ENCODE assay signal across 21 cellular contexts in genomic region chr6:133055527-133055966, GRCh38.
A peak's percentile ranks its signal among the peaks of the same experiment; 100 is the strongest.
DNase-seq lines count a peak whose midpoint lies in the region; ATAC-seq, FAIRE-seq and TF ChIP-seq lines count a peak whose summit lies in the region.
"Had no signal": no experiment of that assay in that cellular context is flagged by ENCODE, and none has a peak within 500 bp of the region (broad histone marks: within the 10 kb centered on the region; RNA-seq: fewer than 3 reads in every experiment).

No MANE protein-coding gene starts in this region.

- no peaks in the 10 kb centered on the region for H3K9me3 Mint-ChIP-seq in GM23338
- no peaks in the 10 kb centered on the region for H3K9me3 Mint-ChIP-seq in activated CD8-positive, alpha-beta T cell treated with anti-CD3 and anti-CD28 coated beads for 36 hours
- H3K9me3 Mint-ChIP-seq: activated B cell treated with CpG ODN at 0.5 μM for 24 hours had no signal

- ATAC-seq in GM23338 (peak; percentile 99), Right ventricle myocardium superior (ENCODE audit: poor library complexity) (peak; percentile 62), GM21381 (IDR thresholded peaks at IDR 0.05; ENCODE audit: unreplicated experiment) (no peak)
- no peak for ATAC-seq in activated CD8-positive, alpha-beta T cell treated with anti-CD3 and anti-CD28 coated beads for 36 hours
- ATAC-seq: naive thymus-derived CD4-positive, alpha-beta T cell had no signal

- peak overlapping the region; percentile 94 for H3K27ac ChIP-seq in GM23338 (ENCODE audit: low read depth)
- H3K27ac ChIP-seq: BLaER1 treated with 17β-estradiol and CSF1 and Interleukin-3, amounts not matched to agents 10 nM and 100 nM; parathyroid adenoma; suprapubic skin; uterus had no signal

- H3K4me3 Mint-ChIP-seq in GM23338: peak overlapping the region; percentile 47
- H3K4me3 Mint-ChIP-seq in activated CD8-positive, alpha-beta T cell treated with anti-CD3 and anti-CD28 coated beads for 36 hours: no peak overlapping the region
- H3K4me3 Mint-ChIP-seq: activated B cell treated with CpG ODN at 0.5 μM for 24 hours; naive thymus-derived CD4-positive, alpha-beta T cell had no signal

- DNase-seq in GM23338 (ENCODE audit: low spot score) (peak; percentile 68), NCI-H2107 (lab: John Stamatoyannopoulos, UW) (peak; percentile 11), Right ventricle myocardium superior (no peak), left kidney (ENCODE audit: low read depth, low spot score) (peak; percentile 21), NOMO-1 treated with DMSO at 0.1 percent for 48 hours (lab: John Stamatoyannopoulos, UW; ENCODE audit: unreplicated experiment) (no peak), RCC 7860 (ENCODE audit: low spot score) (no peak)
- no peak for DNase-seq in activated CD8-positive, alpha-beta T cell treated with anti-CD3 and anti-CD28 coated beads for 36 hours
- DNase-seq: activated B cell treated with CpG ODN at 0.5 μM for 24 hours; activated CD4-positive, alpha-beta T cell treated with anti-CD3 and anti-CD28 coated beads, Interleukin-2, amount 50 U/mL, for 48 hours; activated gamma-delta T cell treated with Interleukin-2 at 50 U/mL for 16 hours; activated T-cell treated with anti-CD3 and anti-CD28 coated beads for 4 hours; mesenchymal stem cell; naive thymus-derived CD4-positive, alpha-beta T cell; NCI-H226; NCI-H774; uterus had no signal

- H3K36me3 ChIP-seq in GM23338 (ENCODE audit: insufficient read depth): no peaks in the 10 kb centered on the region
- H3K36me3 ChIP-seq: BLaER1 treated with 17β-estradiol and CSF1 and Interleukin-3, amounts not matched to agents 10 nM and 100 nM; suprapubic skin; uterus had no signal

- peaks cover 24% of the 10 kb centered on the region for H3K4me1 ChIP-seq in GM23338 (ENCODE audit: insufficient read depth)
- H3K4me1 ChIP-seq: BLaER1 treated with 17β-estradiol and CSF1 and Interleukin-3, amounts not matched to agents 10 nM and 100 nM; parathyroid adenoma; suprapubic skin; uterus had no signal

- 0 out of 2 replicates have a peak, but pooled peaks cover 4% of the 10 kb centered on the region for H3K9me2 ChIP-seq in GM23338 (ENCODE audit: insufficient read depth)

- intact Hi-C loops in Right ventricle myocardium superior (cut with DNase I): no loop called here
- intact Hi-C loops in activated CD8-positive, alpha-beta T cell treated with anti-CD3 and anti-CD28 coated beads for 36 hours (cut with micrococcal nuclease): no loop called here

- H3K27me3 Mint-ChIP-seq in GM23338 (ENCODE audit: insufficient read depth, low read depth, poor library complexity): peaks cover 2% of the 10 kb centered on the region
- peaks cover 1% of the 10 kb centered on the region for H3K27me3 Mint-ChIP-seq in activated CD8-positive, alpha-beta T cell treated with anti-CD3 and anti-CD28 coated beads for 36 hours

- no peaks in the 10 kb centered on the region for H3K36me3 Mint-ChIP-seq in GM23338 (ENCODE audit: low read depth)
- H3K36me3 Mint-ChIP-seq in activated CD8-positive, alpha-beta T cell treated with anti-CD3 and anti-CD28 coated beads for 36 hours (ENCODE audit: low read depth): no peaks in the 10 kb centered on the region
- H3K36me3 Mint-ChIP-seq: naive thymus-derived CD4-positive, alpha-beta T cell had no signal

- peaks cover 43% of the 10 kb centered on the region for H3K4me1 Mint-ChIP-seq in GM23338
- no peaks in the 10 kb centered on the region for H3K4me1 Mint-ChIP-seq in activated CD8-positive, alpha-beta T cell treated with anti-CD3 and anti-CD28 coated beads for 36 hours (ENCODE audit: low read depth)
- H3K4me1 Mint-ChIP-seq: activated B cell treated with CpG ODN at 0.5 μM for 24 hours; naive thymus-derived CD4-positive, alpha-beta T cell had no signal

- no peaks in the 10 kb centered on the region for H3F3A ChIP-seq in GM23338 (replicated peaks; ENCODE audit: low read depth)

- no peaks in the 10 kb centered on the region for H4K20me1 ChIP-seq in GM23338 (replicated peaks; ENCODE audit: insufficient read depth)
- H4K20me1 ChIP-seq: BLaER1 treated with 17β-estradiol and CSF1 and Interleukin-3, amounts not matched to agents 10 nM and 100 nM had no signal

- H3K79me2 ChIP-seq in GM23338 (replicated peaks; ENCODE audit: insufficient read depth): no peaks in the 10 kb centered on the region
- H3K79me2 ChIP-seq: parathyroid adenoma had no signal

- H3K4me2 ChIP-seq in GM23338: peak overlapping the region; percentile 68
- H3K4me2 ChIP-seq: BLaER1 treated with 17β-estradiol and CSF1 and Interleukin-3, amounts not matched to agents 10 nM and 100 nM had no signal

- TF ChIP-seq CTCF in GM23338 (conservative IDR thresholded peaks at IDR 0.05; ENCODE audit: low read depth in 2 of 2): no peak
- no peak for TF ChIP-seq CTCF in activated CD8-positive, alpha-beta T cell treated with anti-CD3 and anti-CD28 coated beads for 36 hours (IDR thresholded peaks at IDR 0.05)

- FAIRE-seq in RCC 7860 (lab: Jason Lieb, UNC): no peak
- FAIRE-seq: bronchial epithelial cell had no signal

- 0 out of 2 replicates have a peak overlapping the region, but pooled peaks have one; percentile 25 for H3K4me3 ChIP-seq in GM23338
- H3K4me3 ChIP-seq: BLaER1 treated with 17β-estradiol and CSF1 and Interleukin-3, amounts not matched to agents 10 nM and 100 nM; suprapubic skin; uterus had no signal

- POLR2A ChIA-PET in activated CD8-positive, alpha-beta T cell treated with anti-CD3 and anti-CD28 coated beads for 36 hours (lab: Charles Lee): no interaction called here

- CTCF ChIA-PET in activated CD8-positive, alpha-beta T cell treated with anti-CD3 and anti-CD28 coated beads for 36 hours (lab: Charles Lee): no interaction called here

- peak overlapping the region; percentile 90 for H3K27ac Mint-ChIP-seq in GM23338
- H3K27ac Mint-ChIP-seq in activated CD8-positive, alpha-beta T cell treated with anti-CD3 and anti-CD28 coated beads for 36 hours: no peak overlapping the region
- H3K27ac Mint-ChIP-seq: activated B cell treated with CpG ODN at 0.5 μM for 24 hours; naive thymus-derived CD4-positive, alpha-beta T cell had no signal

- H2AFZ ChIP-seq in GM23338: peak overlapping the region; percentile 93
- H2AFZ ChIP-seq: parathyroid adenoma had no signal

- H3K27me3 ChIP-seq in GM23338 (ENCODE audit: insufficient read depth): no peaks in the 10 kb centered on the region
- H3K27me3 ChIP-seq: BLaER1 treated with 17β-estradiol and CSF1 and Interleukin-3, amounts not matched to agents 10 nM and 100 nM; suprapubic skin; uterus had no signal

TF ChIP-seq in GM23338, 12 proteins besides CTCF, POLR2A, EP300 and RAD21 (continues in another document):
- no peak for TF ChIP-seq STAT1 (IDR thresholded peaks at IDR 0.05; ENCODE audit: unreplicated experiment)
- no peak; the same call in 1 of the 2 replicates for TF ChIP-seq ZNF114 (CRISPR knock-in tag; IDR thresholded peaks at IDR 0.05)
- no peak for TF ChIP-seq CREB1 (CRISPR knock-in tag; IDR thresholded peaks at IDR 0.05; ENCODE audit: low read depth)
- no peak for TF ChIP-seq ZNF331 (CRISPR knock-in tag; IDR thresholded peaks at IDR 0.05; ENCODE audit: low read depth)
- TF ChIP-seq EZH2 (IDR thresholded peaks at IDR 0.05; ENCODE audit: low read depth, unreplicated experiment): no peak
- no peak for TF ChIP-seq POLR2AphosphoS5 (IDR thresholded peaks at IDR 0.05; ENCODE audit: low read depth)
- TF ChIP-seq JUNB (IDR thresholded peaks at IDR 0.05; ENCODE audit: unreplicated experiment): no peak

Comparison
In these comparisons a context has a peak if more than half of its experiments do, and no peak if none do; other contexts are left out.
1. ATAC-seq: peak in GM23338 (single experiment) and Right ventricle myocardium superior (single experiment); none in GM21381 (single experiment) and activated CD8-positive, alpha-beta T cell treated with anti-CD3 and anti-CD28 coated beads for 36 hours (single experiment).
2. DNase-seq: peak in GM23338 (single experiment), NCI-H2107 (single experiment) and left kidney (single experiment); none in Right ventricle myocardium superior (single experiment), NOMO-1 treated with DMSO at 0.1 percent for 48 hours (single experiment), RCC 7860 (single experiment) and activated CD8-positive, alpha-beta T cell treated with anti-CD3 and anti-CD28 coated beads for 36 hours (single experiment).